In the genomic region with DNA sequence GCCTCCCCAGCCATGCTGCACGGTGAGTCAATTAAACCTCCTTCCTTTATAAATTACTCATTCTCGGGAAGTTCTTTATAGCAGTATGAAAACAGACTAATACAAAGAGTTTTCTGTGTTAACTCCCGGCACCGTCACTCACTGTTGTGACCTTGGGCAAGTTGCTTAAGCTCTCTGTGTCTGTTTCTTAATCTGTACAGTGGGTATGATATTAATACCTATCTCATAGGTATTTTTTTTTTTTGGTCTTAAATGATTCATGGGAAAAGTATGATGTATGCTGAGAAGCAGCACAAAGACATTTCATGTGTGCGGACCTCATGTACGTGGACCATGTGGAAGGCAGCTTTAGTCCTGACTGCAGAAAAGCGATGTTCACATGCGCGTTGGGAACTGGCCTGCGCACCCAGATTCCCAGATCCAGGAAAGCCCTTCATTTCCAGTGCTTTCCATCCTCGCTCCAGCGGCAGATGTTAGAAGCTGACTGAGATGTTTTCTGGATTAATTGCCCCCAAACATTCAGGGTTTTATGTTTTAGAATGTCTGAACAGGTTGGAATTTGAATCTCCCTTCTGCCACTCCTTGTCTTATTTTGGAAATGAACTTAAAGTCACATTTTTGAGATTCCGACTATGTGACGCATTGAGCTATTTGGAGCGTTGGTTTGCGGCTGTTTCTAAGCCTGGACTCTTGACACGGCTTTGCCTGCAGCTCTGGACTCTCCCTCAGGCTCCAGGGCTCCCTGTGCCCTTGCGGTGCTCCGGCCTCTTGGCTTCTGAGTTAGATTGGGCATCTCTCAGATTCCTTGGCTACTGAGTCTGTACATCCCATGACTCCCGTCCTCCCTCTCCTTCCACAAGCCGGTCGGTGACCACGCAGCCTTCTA, we compare ENCODE assay signal across 9 cellular contexts.
DNase-seq lines count a peak whose midpoint lies in the region; ATAC-seq and TF ChIP-seq lines count a peak whose summit lies in the region.
"Had no signal": no experiment of that assay in that cellular context is flagged by ENCODE, and none has a peak within 500 bp of the region (broad histone marks: within the 10 kb centered on the region; RNA-seq: fewer than 3 reads in every experiment).

No MANE protein-coding gene starts in this region.

- H3K27me3 ChIP-seq in thoracic aorta (replicated peaks; ENCODE audit: insufficient read depth), result no peaks in the 10 kb centered on the region

- peaks cover 61% of the 10 kb centered on the region for H3K4me1 Mint-ChIP-seq in WTC11

- peaks cover 9% of the 10 kb centered on the region for H3K36me3 Mint-ChIP-seq in WTC11

- CTCF ChIA-PET in WTC11 (lab: Charles Lee), result interaction anchor here (0.6 to 3.0 kb wide), 28 partner anchors 10 to 301 kb away, joined by 3 to 72 read pairs (median 5); partner anchors contain the start of genes DNPEP, INHA, OBSL1 and STK11IP

- H3K27ac ChIP-seq in thoracic aorta, result peak overlapping the region; percentile 84 to 85
- H3K27ac ChIP-seq: colonic mucosa had no signal

- no peak overlapping the region for H3K4me3 Mint-ChIP-seq in WTC11

- no peaks in the 10 kb centered on the region for H3K36me3 ChIP-seq in thoracic aorta
- H3K36me3 ChIP-seq: colonic mucosa had no signal

- peak overlapping the region; percentile 57 for H3K4me3 ChIP-seq in thoracic aorta
- H3K4me3 ChIP-seq: colonic mucosa had no signal

- H3K27me3 Mint-ChIP-seq in WTC11 (ENCODE audit: low read depth), result peaks cover 2% of the 10 kb centered on the region; the same call in 1 of the 2 replicates

- peak; percentile 96 for DNase-seq in HCEC 1CT
- DNase-seq in WTC11 (ENCODE audit: low spot score), result no peak
- peak; percentile 92 for DNase-seq in glomerular visceral epithelial cell (ENCODE audit: extremely low spot score)
- DNase-seq in thoracic aorta (ENCODE audit: low spot score), result no peak
- DNase-seq in NCI-H524 treated with DMSO at 0.1 percent for 48 hours (lab: John Stamatoyannopoulos, UW), result no peak
- DNase-seq in activated T-cell treated with anti-CD3 and anti-CD28 coated beads, Interleukin-2, amount 50 U/mL, for 48 hours, result no peak
- no peak for DNase-seq in left colon
- DNase-seq in HPDE6-E6E7 (ENCODE audit: extremely low spot score), result no peak

- H3K4me1 ChIP-seq in thoracic aorta (ENCODE audit: control insufficient read depth in 1 of 2, low read depth in 2 of 2), result peaks cover 7 to 52% of the 10 kb centered on the region in 2 donors
- H3K4me1 ChIP-seq: colonic mucosa had no signal

- POLR2A ChIA-PET in WTC11 (lab: Charles Lee), result no interaction called here

- TF ChIP-seq CTCF in WTC11 (IDR thresholded peaks at IDR 0.05) (no peak), thoracic aorta (IDR thresholded peaks at IDR 0.05) (no peak)

- ATAC-seq in WTC11 (no peak), thoracic aorta (ENCODE audit: insufficient number of reproducible peaks, low FRiP score, low read depth) (peak; percentile 45), left colon (no peak)

- no peaks in the 10 kb centered on the region for H3K9me3 ChIP-seq in thoracic aorta
- H3K9me3 ChIP-seq: colonic mucosa had no signal

- H3K27ac Mint-ChIP-seq in WTC11, result 0 out of 2 replicates have a peak overlapping the region, but pooled peaks have one; percentile 19

- intact Hi-C loops in left colon (cut with DNase I, micrococcal nuclease), result no loop called here

- peaks cover 9% of the 10 kb centered on the region for H3K9me3 Mint-ChIP-seq in WTC11

TF ChIP-seq in WTC11, 78 proteins besides CTCF, POLR2A, EP300 and RAD21:
- no peak for TF ChIP-seq OVOL2 (CRISPR knock-in tag; IDR thresholded peaks at IDR 0.05; ENCODE audit: borderline replicate concordance)
- TF ChIP-seq SP1 (CRISPR knock-in tag; conservative IDR thresholded peaks at IDR 0.05), result no peak
- TF ChIP-seq CREB1 (CRISPR knock-in tag; IDR thresholded peaks at IDR 0.05), result no peak
- no peak for TF ChIP-seq KAT7 (CRISPR knock-in tag; IDR thresholded peaks at IDR 0.05; ENCODE audit: borderline replicate concordance)
- TF ChIP-seq, protein P1, sequence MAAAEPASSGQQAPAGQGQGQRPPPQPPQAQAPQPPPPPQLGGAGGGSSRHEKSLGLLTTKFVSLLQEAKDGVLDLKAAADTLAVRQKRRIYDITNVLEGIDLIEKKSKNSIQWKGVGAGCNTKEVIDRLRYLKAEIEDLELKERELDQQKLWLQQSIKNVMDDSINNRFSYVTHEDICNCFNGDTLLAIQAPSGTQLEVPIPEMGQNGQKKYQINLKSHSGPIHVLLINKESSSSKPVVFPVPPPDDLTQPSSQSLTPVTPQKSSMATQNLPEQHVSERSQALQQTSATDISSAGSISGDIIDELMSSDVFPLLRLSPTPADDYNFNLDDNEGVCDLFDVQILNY (CRISPR knock-in tag; IDR thresholded peaks at IDR 0.05), result no peak
- no peak for TF ChIP-seq GTF2I (CRISPR knock-in tag; conservative IDR thresholded peaks at IDR 0.05)
- TF ChIP-seq HMGA2 (CRISPR knock-in tag; IDR thresholded peaks at IDR 0.05), result no peak

Comparison
In these comparisons a context has a peak if more than half of its experiments do, and no peak if none do; other contexts are left out.
1. DNase-seq: peak in HCEC 1CT (single experiment) and glomerular visceral epithelial cell (single experiment); none in WTC11 (single experiment), thoracic aorta (single experiment), NCI-H524 treated with DMSO at 0.1 percent for 48 hours (single experiment), activated T-cell treated with anti-CD3 and anti-CD28 coated beads, Interleukin-2, amount 50 U/mL, for 48 hours (0 of 2), left colon (0 of 2) and HPDE6-E6E7 (single experiment).